Comparison of ENCODE assay signal across 1 cellular context in genomic region chr1:15489052-15489736, GRCh38.
TF ChIP-seq lines count a peak whose summit lies in the region.

No MANE protein-coding gene starts in this region.

TF ChIP-seq in HepG2, 621 proteins besides CTCF, POLR2A, EP300 and RAD21:
- TF ChIP-seq, protein P1, sequence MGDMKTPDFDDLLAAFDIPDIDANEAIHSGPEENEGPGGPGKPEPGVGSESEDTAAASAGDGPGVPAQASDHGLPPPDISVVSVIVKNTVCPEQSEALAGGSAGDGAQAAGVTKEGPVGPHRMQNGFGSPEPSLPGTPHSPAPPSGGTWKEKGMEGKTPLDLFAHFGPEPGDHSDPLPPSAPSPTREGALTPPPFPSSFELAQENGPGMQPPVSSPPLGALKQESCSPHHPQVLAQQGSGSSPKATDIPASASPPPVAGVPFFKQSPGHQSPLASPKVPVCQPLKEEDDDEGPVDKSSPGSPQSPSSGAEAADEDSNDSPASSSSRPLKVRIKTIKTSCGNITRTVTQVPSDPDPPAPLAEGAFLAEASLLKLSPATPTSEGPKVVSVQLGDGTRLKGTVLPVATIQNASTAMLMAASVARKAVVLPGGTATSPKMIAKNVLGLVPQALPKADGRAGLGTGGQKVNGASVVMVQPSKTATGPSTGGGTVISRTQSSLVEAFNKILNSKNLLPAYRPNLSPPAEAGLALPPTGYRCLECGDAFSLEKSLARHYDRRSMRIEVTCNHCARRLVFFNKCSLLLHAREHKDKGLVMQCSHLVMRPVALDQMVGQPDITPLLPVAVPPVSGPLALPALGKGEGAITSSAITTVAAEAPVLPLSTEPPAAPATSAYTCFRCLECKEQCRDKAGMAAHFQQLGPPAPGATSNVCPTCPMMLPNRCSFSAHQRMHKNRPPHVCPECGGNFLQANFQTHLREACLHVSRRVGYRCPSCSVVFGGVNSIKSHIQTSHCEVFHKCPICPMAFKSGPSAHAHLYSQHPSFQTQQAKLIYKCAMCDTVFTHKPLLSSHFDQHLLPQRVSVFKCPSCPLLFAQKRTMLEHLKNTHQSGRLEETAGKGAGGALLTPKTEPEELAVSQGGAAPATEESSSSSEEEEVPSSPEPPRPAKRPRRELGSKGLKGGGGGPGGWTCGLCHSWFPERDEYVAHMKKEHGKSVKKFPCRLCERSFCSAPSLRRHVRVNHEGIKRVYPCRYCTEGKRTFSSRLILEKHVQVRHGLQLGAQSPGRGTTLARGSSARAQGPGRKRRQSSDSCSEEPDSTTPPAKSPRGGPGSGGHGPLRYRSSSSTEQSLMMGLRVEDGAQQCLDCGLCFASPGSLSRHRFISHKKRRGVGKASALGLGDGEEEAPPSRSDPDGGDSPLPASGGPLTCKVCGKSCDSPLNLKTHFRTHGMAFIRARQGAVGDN (CRISPR knock-in tag; IDR thresholded peaks at IDR 0.05) = peak; percentile 69
- TF ChIP-seq, protein P2, sequence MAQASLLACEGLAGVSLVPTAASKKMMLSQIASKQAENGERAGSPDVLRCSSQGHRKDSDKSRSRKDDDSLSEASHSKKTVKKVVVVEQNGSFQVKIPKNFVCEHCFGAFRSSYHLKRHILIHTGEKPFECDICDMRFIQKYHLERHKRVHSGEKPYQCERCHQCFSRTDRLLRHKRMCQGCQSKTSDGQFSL (CRISPR knock-in tag; IDR thresholded peaks at IDR 0.05) = no peak
